In the genomic region with DNA sequence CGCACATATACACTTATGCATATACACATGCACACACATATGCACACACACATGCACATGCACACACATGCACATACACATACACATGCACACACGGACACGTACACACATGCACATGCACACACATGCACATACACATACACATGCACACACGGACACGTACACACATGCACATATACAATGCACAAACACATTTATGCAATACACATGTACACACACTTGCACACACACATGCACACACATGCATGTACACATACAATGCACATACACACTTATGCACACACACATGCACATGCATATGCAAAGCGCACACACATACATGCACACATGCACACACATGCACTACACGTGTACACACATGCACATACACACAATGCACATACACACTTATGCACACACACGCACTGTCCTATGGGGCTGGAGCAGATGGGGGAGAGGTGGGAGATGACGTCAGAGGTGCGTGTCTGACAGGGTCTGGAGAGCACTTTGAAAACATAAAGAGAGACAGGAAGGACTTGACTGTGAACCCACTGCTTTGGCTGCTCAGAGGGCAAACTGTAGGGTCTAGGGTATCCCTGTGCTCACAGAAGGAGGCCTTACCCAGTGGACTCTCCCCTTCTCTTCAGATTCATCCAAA, we compare ENCODE assay signal across 24 cellular contexts.
"Had no signal": no experiment of that assay in that cellular context is flagged by ENCODE, and none has a peak within 500 bp of the region (broad histone marks: within the 10 kb centered on the region; RNA-seq: fewer than 3 reads in every experiment).

No MANE protein-coding gene starts in this region.

- DNase-seq: activated CD4-positive, alpha-beta T cell treated with anti-CD3 and anti-CD28 coated beads for 48 hours; activated CD4-positive, alpha-beta T cell treated with anti-CD3 and anti-CD28 coated beads, Interleukin-2, amount 50 U/mL, for 4 hours; activated CD4-positive, CD25-positive, alpha-beta regulatory T cell treated with anti-CD3 and anti-CD28 coated beads, Interleukin-2, amount 50 U/mL, for 72 hours; activated CD8-positive, alpha-beta memory T cell treated with anti-CD3 and anti-CD28 coated beads, Interleukin-2, amount 50 U/mL, for 48 hours; activated CD8-positive, alpha-beta T cell treated with anti-CD3 and anti-CD28 coated beads, Interleukin-2, amount 10 ng/mL, durations not matched to agents 7 days and 5 days; activated naive CD4-positive, alpha-beta T cell treated with Interleukin-2 at 50 U/mL for 16 hours; activated naive CD8-positive, alpha-beta T cell treated with anti-CD3 and anti-CD28 coated beads, Interleukin-2, amount 50 U/mL, for 24 hours; activated T-cell treated with anti-CD3 and anti-CD28 coated beads, Interleukin-2, amount 50 U/mL, for 1 hour; amniotic stem cell; body of pancreas; MM.1S; NCI-H1048; NCI-H2029; NCI-H2107; NCI-H2171 treated with DMSO at 0.1 percent for 48 hours; NCI-H345; NCI-H510A; NCI-H526 treated with DMSO at 0.1 percent for 48 hours; NCI-H82; SIG-M5; T-helper 17 cell; T-helper 9 cell had no signal

- H3K4me1 ChIP-seq: ascending aorta, body of pancreas had no signal

- ATAC-seq: activated CD8-positive, alpha-beta T cell treated with anti-CD3 and anti-CD28 coated beads, Interleukin-2, amount 10 ng/mL, durations not matched to agents 7 days and 5 days; activated naive CD4-positive, alpha-beta T cell treated with anti-CD3 and anti-CD28 coated beads, Interleukin-2, amount 50 U/mL, for 72 hours; activated naive CD8-positive, alpha-beta T cell treated with anti-CD3 and anti-CD28 coated beads, Interleukin-2, amount 50 U/mL, for 24 hours; body of pancreas; T-helper 17 cell had no signal

- H3K27ac ChIP-seq: ascending aorta, body of pancreas had no signal

- H3K4me3 ChIP-seq: ascending aorta, body of pancreas had no signal

- H3K36me3 ChIP-seq: ascending aorta had no signal

- H3K27me3 ChIP-seq: ascending aorta, body of pancreas had no signal

- H3K9me3 ChIP-seq: ascending aorta, body of pancreas had no signal
